8 cellular contexts compared by ENCODE assay signal in the genomic region with DNA sequence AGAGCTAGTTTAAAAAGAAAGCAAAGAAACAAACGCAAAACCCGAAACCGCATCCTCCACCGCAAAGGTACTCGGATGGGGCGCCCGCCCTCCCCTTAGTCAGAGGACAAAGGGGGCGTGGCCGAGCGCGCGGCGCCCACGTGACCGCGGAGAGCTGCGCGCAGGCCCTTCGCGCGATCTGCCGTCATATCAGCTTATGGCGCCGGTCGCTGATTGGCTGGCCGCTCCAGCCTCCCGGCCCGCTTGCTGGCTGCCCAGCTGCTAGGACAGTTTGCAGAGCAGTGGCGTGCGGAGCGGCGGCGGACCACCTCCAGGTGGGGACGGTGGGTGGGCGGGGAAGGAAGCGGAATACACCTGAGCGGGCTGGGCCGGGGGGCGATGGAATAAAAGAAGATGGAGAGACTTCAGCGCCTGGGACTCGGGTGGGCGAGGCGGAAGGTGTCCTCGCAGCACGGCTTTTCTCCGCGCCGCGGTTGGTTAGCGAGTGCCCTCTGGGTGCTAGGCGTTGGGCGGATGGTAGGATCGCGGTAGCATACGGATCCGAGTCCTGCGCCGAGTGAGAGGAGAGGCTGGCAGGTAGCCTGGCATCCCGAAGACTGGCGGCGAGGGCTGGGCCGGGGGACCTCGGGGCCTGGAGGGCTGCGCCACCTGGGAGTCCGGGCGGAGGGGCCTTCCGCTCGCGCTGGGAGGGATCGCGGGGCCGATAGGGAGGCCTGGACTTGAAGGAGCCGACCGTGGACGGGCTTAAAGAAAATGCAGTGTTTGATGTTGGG. TPM values are rescaled to one million over a fixed set of nuclear protein-coding genes. Genes with fewer than 3 reads are reported as not detected.
DNase-seq lines count a peak whose midpoint lies in the region; ATAC-seq and TF ChIP-seq lines count a peak whose summit lies in the region.

A gene with protein sequence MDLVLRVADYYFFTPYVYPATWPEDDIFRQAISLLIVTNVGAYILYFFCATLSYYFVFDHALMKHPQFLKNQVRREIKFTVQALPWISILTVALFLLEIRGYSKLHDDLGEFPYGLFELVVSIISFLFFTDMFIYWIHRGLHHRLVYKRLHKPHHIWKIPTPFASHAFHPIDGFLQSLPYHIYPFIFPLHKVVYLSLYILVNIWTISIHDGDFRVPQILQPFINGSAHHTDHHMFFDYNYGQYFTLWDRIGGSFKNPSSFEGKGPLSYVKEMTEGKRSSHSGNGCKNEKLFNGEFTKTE (plus strand): TSS at position 269 of the 773 bp plus-strand sequence. CDS start 10,605 bp downstream, outside the sequence.

- peak within 1 kb of the TSS; percentile 94 for H3K4me3 Mint-ChIP-seq in activated naive CD8-positive, alpha-beta T cell

- 1% methylated on average over 68 to 74 of the region's 75 CpGs for WGBS in testis, 2 donors

- H3K4me1 ChIP-seq in testis, result peaks cover 6% of the 10 kb centered on the region

- peak; percentile 98 for DNase-seq in NCI-H1092 treated with DMSO at 0.1 percent for 48 hours (lab: John Stamatoyannopoulos, UW)
- DNase-seq in SKM-1 (lab: John Stamatoyannopoulos, UW; ENCODE audit: unreplicated experiment), result peak; percentile 77
- peak; percentile 91 for DNase-seq in glomerular visceral epithelial cell (ENCODE audit: extremely low spot score)
- DNase-seq in omental fat pad (ENCODE audit: low spot score), result peak; percentile 93
- peak; percentile 97 for DNase-seq in testis

- H3K27me3 Mint-ChIP-seq in activated naive CD8-positive, alpha-beta T cell, result no peaks in the 10 kb centered on the region

- H3K36me3 ChIP-seq in testis (ENCODE audit: low read depth, missing control alignments), result no peaks in the 10 kb centered on the region

- TF ChIP-seq POLR2A in testis (IDR thresholded peaks at IDR 0.05), result peak; percentile 84

- ATAC-seq in HG02610 (IDR thresholded peaks at IDR 0.05; ENCODE audit: unreplicated experiment) (peak; percentile 96), omental fat pad (ENCODE audit: low FRiP score) (peak; percentile 98)

- H3K4me1 Mint-ChIP-seq in activated naive CD8-positive, alpha-beta T cell (ENCODE audit: low read depth), result peaks cover 54% of the 10 kb centered on the region

- H3K4me3 ChIP-seq in GM08714 (ENCODE audit: low read length) (peak within 1 kb of the TSS; percentile 98), testis (peak within 1 kb of the TSS; percentile 82 to 95)

- H3K27ac Mint-ChIP-seq in activated naive CD8-positive, alpha-beta T cell, result peak within 1 kb of the TSS; percentile 93

- H3K9me3 Mint-ChIP-seq in activated naive CD8-positive, alpha-beta T cell (ENCODE audit: low read depth), result no peaks in the 10 kb centered on the region

- H3K27ac ChIP-seq in testis, result peak within 1 kb of the TSS; percentile 93 to 96

- H3K9me3 ChIP-seq in testis, result no peaks in the 10 kb centered on the region

- intact Hi-C loops in testis (cut with DNase I; ENCODE audit: low total_unique reads), result no loop called here

- no peaks in the 10 kb centered on the region for H3K27me3 ChIP-seq in testis

- TF ChIP-seq CTCF in omental fat pad (IDR thresholded peaks at IDR 0.05) (no peak), testis (IDR thresholded peaks at IDR 0.05) (peak in 1 of 3 experiments; percentile 5)

- peaks cover 2% of the 10 kb centered on the region for H3K36me3 Mint-ChIP-seq in activated naive CD8-positive, alpha-beta T cell

RNA-seq across cellular contexts. Expression of the gene that starts here (rescaled TPM):
- total RNA-seq in omental fat pad, result 10 to 100 TPM; 16.9 to 30.3 (median 26.8) TPM
- total RNA-seq in testis, result 10 to 100 TPM; 41.3 to 46.4 TPM
- polyA plus RNA-seq in testis (ENCODE audit: insufficient read depth, low read depth, low replicate concordance), result 34.6 TPM

Comparison
In these comparisons a context has a peak if more than half of its experiments do, and no peak if none do; other contexts are left out.
1. Peak in every context shown above with its lines: DNase-seq, ATAC-seq, H3K4me3 ChIP-seq and H3K27ac ChIP-seq.